8 cellular contexts compared by ENCODE assay signal in genomic region chr10:17454801-17455520, GRCh38. TPM values are rescaled to one million over a fixed set of nuclear protein-coding genes. Genes with fewer than 3 reads are reported as not detected.
A peak's percentile ranks its signal among the peaks of the same experiment; 100 is the strongest.
DNase-seq lines count a peak whose midpoint lies in the region; ATAC-seq and TF ChIP-seq lines count a peak whose summit lies in the region.

No MANE protein-coding gene starts in this region.

- H3K27ac Mint-ChIP-seq in activated naive CD8-positive, alpha-beta T cell treated with anti-CD3 and anti-CD28 coated beads for 36 hours = no peak overlapping the region
- no peak overlapping the region for H3K27ac Mint-ChIP-seq in memory B cell

- peak overlapping the region; percentile 46 for H3K4me3 ChIP-seq in AG09309 (ENCODE audit: control insufficient read depth, low read depth, low read length)
- H3K4me3 ChIP-seq in HFF-Myc (replicated peaks; ENCODE audit: low read depth, low read length) = peak overlapping the region; percentile 33

- peaks cover 11% of the 10 kb centered on the region for H3K4me1 Mint-ChIP-seq in activated naive CD8-positive, alpha-beta T cell treated with anti-CD3 and anti-CD28 coated beads for 36 hours
- H3K4me1 Mint-ChIP-seq in memory B cell = no peaks in the 10 kb centered on the region

- H3K9me3 Mint-ChIP-seq in activated naive CD8-positive, alpha-beta T cell treated with anti-CD3 and anti-CD28 coated beads for 36 hours = no peaks in the 10 kb centered on the region
- peaks cover 3% of the 10 kb centered on the region for H3K9me3 Mint-ChIP-seq in memory B cell

- TF ChIP-seq CTCF in AG09309 (IDR thresholded peaks at IDR 0.05; ENCODE audit: control insufficient read depth, insufficient read depth, low read depth, low read length, missing control alignments) (no peak), HFF-Myc (IDR thresholded peaks at IDR 0.05; ENCODE audit: low read depth, low read length, missing control alignments) (no peak)

- no peak for ATAC-seq in memory B cell (ENCODE audit: low read depth)
- ATAC-seq in HG03025 (IDR thresholded peaks at IDR 0.05; ENCODE audit: low FRiP score, unreplicated experiment) = no peak
- no peak for ATAC-seq in HG02623 (IDR thresholded peaks at IDR 0.05; ENCODE audit: unreplicated experiment)
- no peak for ATAC-seq in GM21423 (IDR thresholded peaks at IDR 0.05; ENCODE audit: unreplicated experiment)

- peaks cover 62% of the 10 kb centered on the region for H3K27me3 Mint-ChIP-seq in activated naive CD8-positive, alpha-beta T cell treated with anti-CD3 and anti-CD28 coated beads for 36 hours
- H3K27me3 Mint-ChIP-seq in memory B cell = peaks cover 15% of the 10 kb centered on the region

- no peaks in the 10 kb centered on the region for H3K36me3 Mint-ChIP-seq in activated naive CD8-positive, alpha-beta T cell treated with anti-CD3 and anti-CD28 coated beads for 36 hours
- no peaks in the 10 kb centered on the region for H3K36me3 Mint-ChIP-seq in memory B cell

- DNase-seq in AG09309 (ENCODE audit: low read depth) (no peak), HFF-Myc (ENCODE audit: extremely low read depth, low read depth) (no peak), memory B cell (ENCODE audit: low spot score in 2 of 2) (no peak), DMS153 treated with DMSO at 0.1 percent for 48 hours (lab: John Stamatoyannopoulos, UW; ENCODE audit: unreplicated experiment) (no peak)
- no peak for DNase-seq in activated naive CD8-positive, alpha-beta T cell treated with anti-CD3 and anti-CD28 coated beads for 36 hours

- peak overlapping the region; percentile 73 for H3K4me3 Mint-ChIP-seq in activated naive CD8-positive, alpha-beta T cell treated with anti-CD3 and anti-CD28 coated beads for 36 hours
- H3K4me3 Mint-ChIP-seq in memory B cell = peak overlapping the region; percentile 14

RNA-seq across cellular contexts. Expression of gene ST8SIA6, which starts 0.6 kb away (rescaled TPM):
- total RNA-seq in activated naive CD8-positive, alpha-beta T cell treated with anti-CD3 and anti-CD28 coated beads for 36 hours = not detected
